1 cellular context compared by ENCODE assay signal in genomic region chr17:55818451-55819375, GRCh38.
TF ChIP-seq lines count a peak whose summit lies in the region.

No MANE protein-coding gene starts in this region.

TF ChIP-seq in SK-N-SH treated with all-trans-retinoic acid at 6 μM for 48 hours, 23 proteins besides CTCF, POLR2A, EP300 and RAD21 (continued from another document):
- TF ChIP-seq TSHZ2 (CRISPR knock-in tag; IDR thresholded peaks at IDR 0.05), result no peak
